ENCODE assay signal across 1 cellular context in genomic region chr16:88669986-88670385, GRCh38.
TF ChIP-seq lines count a peak whose summit lies in the region.

No MANE protein-coding gene starts in this region.

TF ChIP-seq in SK-N-SH treated with all-trans-retinoic acid at 6 μM for 48 hours, 23 proteins besides CTCF, POLR2A, EP300 and RAD21 (continued from another document):
- TF ChIP-seq POU6F1 (CRISPR knock-in tag; IDR thresholded peaks at IDR 0.05; ENCODE audit: borderline replicate concordance, low read depth) (no peak), TOX (CRISPR knock-in tag; IDR thresholded peaks at IDR 0.05; ENCODE audit: borderline replicate concordance) (no peak), ISL1 (CRISPR knock-in tag; IDR thresholded peaks at IDR 0.05) (no peak), TCF4 (CRISPR knock-in tag; IDR thresholded peaks at IDR 0.05; ENCODE audit: borderline replicate concordance) (no peak), ZFP3 (CRISPR knock-in tag; IDR thresholded peaks at IDR 0.05) (no peak), PPARA (CRISPR knock-in tag; IDR thresholded peaks at IDR 0.05; ENCODE audit: borderline replicate concordance) (no peak), ARNTL (CRISPR knock-in tag; IDR thresholded peaks at IDR 0.05; ENCODE audit: borderline replicate concordance, low read depth) (no peak), BACH2 (CRISPR knock-in tag; IDR thresholded peaks at IDR 0.05; ENCODE audit: borderline replicate concordance) (no peak), SNAI2 (CRISPR knock-in tag; IDR thresholded peaks at IDR 0.05) (no peak), TSHZ2 (CRISPR knock-in tag; IDR thresholded peaks at IDR 0.05) (no peak), CSRNP3 (CRISPR knock-in tag; IDR thresholded peaks at IDR 0.05) (no peak), ZNF565 (CRISPR knock-in tag; conservative IDR thresholded peaks at IDR 0.05; ENCODE audit: low read depth) (no peak), OSR1 (CRISPR knock-in tag; IDR thresholded peaks at IDR 0.05) (no peak), ZFP30 (CRISPR knock-in tag; IDR thresholded peaks at IDR 0.05) (no peak), GLIS3 (CRISPR knock-in tag; IDR thresholded peaks at IDR 0.05) (no peak), ESRRG (CRISPR knock-in tag; IDR thresholded peaks at IDR 0.05) (no peak), PATZ1 (CRISPR knock-in tag; IDR thresholded peaks at IDR 0.05; ENCODE audit: borderline replicate concordance) (no peak), CSDC2 (CRISPR knock-in tag; IDR thresholded peaks at IDR 0.05) (no peak)
